In genomic region chr2:196435189-196435588, GRCh38 we compare ENCODE assay signal across 19 cellular contexts.
"Had no signal": no experiment of that assay in that cellular context is flagged by ENCODE, and none has a peak within 500 bp of the region (broad histone marks: within the 10 kb centered on the region; RNA-seq: fewer than 3 reads in every experiment).

No MANE protein-coding gene starts in this region.

- H3K4me1 ChIP-seq: foreskin keratinocyte, lower lobe of right lung had no signal

- H3K36me3 Mint-ChIP-seq: activated naive CD8-positive, alpha-beta T cell; WTC11 had no signal

- H3K4me3 ChIP-seq: lower lobe of right lung, right atrium auricular region, skin epidermis, upper lobe of left lung had no signal

- H3K9me3 Mint-ChIP-seq: activated T-cell treated with anti-CD3 and anti-CD28 coated beads, Interleukin-2, amount 50 U/mL, for 72 hours; mesothelial cell of epicardium; nephron progenitor cell; stimulated activated naive CD8-positive, alpha-beta T cell treated with anti-CD3 and anti-CD28 coated beads, Interleukin-15, Interleukin-2, amounts not matched to agents 100 ng/mL and 50 ng/mL, for 24 hours; WTC11 had no signal

- H3K27ac ChIP-seq: foreskin keratinocyte, lower lobe of right lung, right atrium auricular region, skin epidermis had no signal

- H3K4me3 Mint-ChIP-seq: activated naive CD8-positive, alpha-beta T cell; activated T-cell treated with anti-CD3 and anti-CD28 coated beads, Interleukin-2, amount 50 U/mL, for 72 hours; mesothelial cell of epicardium; nephron progenitor cell; stimulated activated naive CD8-positive, alpha-beta T cell treated with anti-CD3 and anti-CD28 coated beads, Interleukin-15, Interleukin-2, amounts not matched to agents 100 ng/mL and 50 ng/mL, for 24 hours; WTC11 had no signal

- H3K27ac Mint-ChIP-seq: activated naive CD8-positive, alpha-beta T cell; activated T-cell treated with anti-CD3 and anti-CD28 coated beads, Interleukin-2, amount 50 U/mL, for 72 hours; mesothelial cell of epicardium; nephron progenitor cell; stimulated activated naive CD8-positive, alpha-beta T cell treated with anti-CD3 and anti-CD28 coated beads, Interleukin-15, Interleukin-2, amounts not matched to agents 100 ng/mL and 50 ng/mL, for 24 hours; WTC11 had no signal

- H3K27me3 ChIP-seq: foreskin keratinocyte, right atrium auricular region, upper lobe of left lung had no signal

- DNase-seq: activated CD4-positive, alpha-beta T cell treated with anti-CD3 and anti-CD28 coated beads for 48 hours; activated CD8-positive, alpha-beta memory T cell treated with anti-CD3 and anti-CD28 coated beads, Interleukin-2, amount 50 U/mL, for 48 hours; activated gamma-delta T cell; activated T-cell treated with anti-CD3 and anti-CD28 coated beads, Interleukin-2, amount 50 U/mL, for 72 hours; foreskin keratinocyte; left cardiac atrium; lower lobe of right lung; nephron progenitor cell; occipital lobe; stimulated activated CD4-positive, alpha-beta T cell treated with anti-CD3 and anti-CD28 coated beads, Interleukin-4, amount 100 ng/mL, for 4 hours; stimulated activated CD8-positive, alpha-beta memory T cell treated with anti-CD3 and anti-CD28 coated beads, Interleukin-4, amount 100 ng/mL, for 48 hours; T-helper 2 cell had no signal

- ATAC-seq: activated T-cell treated with anti-CD3 and anti-CD28 coated beads, Interleukin-2, amount 50 U/mL, for 72 hours; foreskin keratinocyte; left cardiac atrium; lower lobe of right lung; WTC11 had no signal

- H3K36me3 ChIP-seq: lower lobe of right lung, right atrium auricular region, upper lobe of left lung had no signal

- H3K9me3 ChIP-seq: lower lobe of right lung, right atrium auricular region, upper lobe of left lung had no signal
